In the genomic region with DNA sequence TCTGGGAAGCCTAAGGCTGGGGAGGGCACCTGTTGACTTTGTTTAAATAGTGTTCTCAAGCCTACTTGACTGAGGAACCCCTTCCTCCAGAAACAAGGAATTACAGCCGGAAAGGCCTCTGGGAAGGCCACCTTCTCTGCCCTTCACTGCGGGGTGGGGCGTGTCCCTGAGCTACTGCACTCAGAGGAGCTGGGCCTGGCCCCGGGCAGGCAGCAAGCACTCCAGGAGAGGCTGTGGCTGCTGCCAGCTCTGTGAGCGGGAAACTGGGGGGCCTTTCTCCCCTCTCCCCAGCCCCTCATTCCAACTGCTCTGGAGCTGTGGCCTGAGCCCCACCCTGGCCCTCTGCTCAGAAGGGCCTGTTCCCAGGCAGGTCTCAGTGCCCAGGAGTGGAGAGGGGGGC, we compare ENCODE assay signal across 17 cellular contexts. TPM values are rescaled to one million over a fixed set of nuclear protein-coding genes. Genes with fewer than 3 reads are reported as not detected.
"Had no signal": no experiment of that assay in that cellular context is flagged by ENCODE, and none has a peak within 500 bp of the region (broad histone marks: within the 10 kb centered on the region; RNA-seq: fewer than 3 reads in every experiment).

No MANE protein-coding gene starts in this region.

- ATAC-seq: activated CD8-positive, alpha-beta T cell treated with anti-CD3 and anti-CD28 coated beads for 36 hours; activated T-helper 17 cell treated with anti-CD3 and anti-CD28 coated beads, Interleukin-2, amount 50 U/mL, for 72 hours; body of pancreas; stimulated activated memory B cell treated with anti-CD40 and anti-IgM and Interleukin-4, amounts not matched to agents 10 μg/mL and 1 μg/mL and 100 μg/mL, for 72 hours had no signal

- H3K27me3 ChIP-seq: body of pancreas had no signal

- DNase-seq: activated CD4-positive, alpha-beta T cell treated with anti-CD3 and anti-CD28 coated beads, Interleukin-2, amount 10 ng/mL, durations not matched to agents 24 days and 14 days; activated CD8-positive, alpha-beta T cell treated with anti-CD3 and anti-CD28 coated beads for 36 hours; activated naive CD4-positive, alpha-beta T cell treated with Interleukin-2 at 50 U/mL for 16 hours; activated T-cell treated with anti-CD3 and anti-CD28 coated beads, Interleukin-2, amount 50 U/mL, for 1 hour; foreskin melanocyte; head of caudate nucleus; stimulated activated CD4-positive, alpha-beta T cell treated with anti-CD3 and anti-CD28 coated beads, Interleukin-4, amount 100 ng/mL, for 4 hours; T-helper 1 cell; T-helper 9 cell had no signal

- H3K27ac ChIP-seq: coronary artery had no signal

- H3K4me3 ChIP-seq: body of pancreas, coronary artery had no signal

- H3K9me3 ChIP-seq: body of pancreas had no signal

RNA-seq across cellular contexts. Expression of gene HRH3, which starts 14.3 kb away (rescaled TPM):
- total RNA-seq: activated CD4-positive, alpha-beta T cell treated with anti-CD3 and anti-CD28 coated beads, Interleukin-2, amount 10 ng/mL, durations not matched to agents 24 days and 14 days; activated CD8-positive, alpha-beta T cell treated with anti-CD3 and anti-CD28 coated beads for 36 hours; activated T-helper 17 cell treated with anti-CD3 and anti-CD28 coated beads, Interleukin-2, amount 50 U/mL, for 72 hours; kidney epithelial cell; lower leg skin; omental fat pad; posterior vena cava had no signal
